Comparison of ENCODE assay signal across 10 cellular contexts in the genomic region with DNA sequence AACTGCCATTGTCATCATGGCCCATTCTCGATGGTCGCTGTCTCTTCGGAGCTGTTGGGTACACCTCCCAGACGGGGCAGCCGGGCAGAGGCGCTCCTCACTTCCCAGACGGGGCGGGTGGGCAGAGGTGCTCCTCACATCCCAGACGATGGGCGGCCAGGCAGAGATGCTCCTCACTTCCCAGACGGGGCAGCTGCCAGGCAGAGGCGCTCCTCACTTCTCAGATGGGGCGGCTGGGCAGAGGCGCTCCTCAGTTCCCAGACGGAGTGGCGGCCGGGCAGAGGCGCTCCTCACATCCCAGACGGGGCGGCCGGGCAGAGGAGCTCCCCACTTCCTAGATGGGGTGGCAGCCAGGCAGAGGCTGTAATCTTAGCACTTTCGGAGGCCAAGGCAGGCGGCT. TPM values are rescaled to one million over a fixed set of nuclear protein-coding genes. Genes with fewer than 3 reads are reported as not detected.
"Had no signal": no experiment of that assay in that cellular context is flagged by ENCODE, and none has a peak within 500 bp of the region (broad histone marks: within the 10 kb centered on the region; RNA-seq: fewer than 3 reads in every experiment).

No MANE protein-coding gene starts in this region.

RNA-seq across cellular contexts. Expression of a gene that starts 58.6 kb away (rescaled TPM):
- total RNA-seq: subcutaneous adipose tissue, temporal lobe, thoracic aorta, thyroid gland, tibial nerve, upper lobe of right lung, ureter, urinary bladder, uterus, vagina had no signal
- polyA plus RNA-seq: urinary bladder had no signal
